2 cellular contexts compared by ENCODE assay signal in the genomic region with DNA sequence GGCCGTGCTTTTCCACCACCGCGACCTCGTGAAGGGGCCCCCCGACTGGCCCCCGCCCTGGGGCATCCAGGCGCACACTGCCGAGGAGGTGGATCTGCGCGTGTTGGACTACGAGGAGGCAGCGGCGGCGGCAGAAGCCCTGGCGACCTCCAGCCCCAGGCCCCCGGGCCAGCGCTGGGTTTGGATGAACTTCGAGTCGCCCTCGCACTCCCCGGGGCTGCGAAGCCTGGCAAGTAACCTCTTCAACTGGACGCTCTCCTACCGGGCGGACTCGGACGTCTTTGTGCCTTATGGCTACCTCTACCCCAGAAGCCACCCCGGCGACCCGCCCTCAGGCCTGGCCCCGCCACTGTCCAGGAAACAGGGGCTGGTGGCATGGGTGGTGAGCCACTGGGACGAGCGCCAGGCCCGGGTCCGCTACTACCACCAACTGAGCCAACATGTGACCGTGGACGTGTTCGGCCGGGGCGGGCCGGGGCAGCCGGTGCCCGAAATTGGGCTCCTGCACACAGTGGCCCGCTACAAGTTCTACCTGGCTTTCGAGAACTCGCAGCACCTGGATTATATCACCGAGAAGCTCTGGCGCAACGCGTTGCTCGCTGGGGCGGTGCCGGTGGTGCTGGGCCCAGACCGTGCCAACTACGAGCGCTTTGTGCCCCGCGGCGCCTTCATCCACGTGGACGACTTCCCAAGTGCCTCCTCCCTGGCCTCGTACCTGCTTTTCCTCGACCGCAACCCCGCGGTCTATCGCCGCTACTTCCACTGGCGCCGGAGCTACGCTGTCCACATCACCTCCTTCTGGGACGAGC.
TF ChIP-seq lines count a peak whose summit lies in the region.

No MANE protein-coding gene starts in this region.

TF ChIP-seq in IMR-90, 13 proteins besides CTCF, POLR2A, EP300 and RAD21:
- no peak for TF ChIP-seq NFE2L2 (IDR thresholded peaks at IDR 0.05; ENCODE audit: low read depth, low read length)
- TF ChIP-seq CEBPB (IDR thresholded peaks at IDR 0.05; ENCODE audit: low read depth, low read length) = no peak
- no peak for TF ChIP-seq MXI1 (IDR thresholded peaks at IDR 0.05; ENCODE audit: borderline replicate concordance, low read depth, low read length)
- TF ChIP-seq USF2 (IDR thresholded peaks at IDR 0.05; ENCODE audit: low read depth, low read length) = no peak
- TF ChIP-seq BHLHE40 (IDR thresholded peaks at IDR 0.05; ENCODE audit: low read depth, low read length) = no peak
- no peak for TF ChIP-seq MAFK (IDR thresholded peaks at IDR 0.05; ENCODE audit: low read depth, low read length)
- no peak for TF ChIP-seq CHD1 (IDR thresholded peaks at IDR 0.05; ENCODE audit: low read depth, low read length)
- TF ChIP-seq RCOR1 (IDR thresholded peaks at IDR 0.05; ENCODE audit: insufficient replicate concordance, low read length) = no peak
- TF ChIP-seq, protein P1, sequence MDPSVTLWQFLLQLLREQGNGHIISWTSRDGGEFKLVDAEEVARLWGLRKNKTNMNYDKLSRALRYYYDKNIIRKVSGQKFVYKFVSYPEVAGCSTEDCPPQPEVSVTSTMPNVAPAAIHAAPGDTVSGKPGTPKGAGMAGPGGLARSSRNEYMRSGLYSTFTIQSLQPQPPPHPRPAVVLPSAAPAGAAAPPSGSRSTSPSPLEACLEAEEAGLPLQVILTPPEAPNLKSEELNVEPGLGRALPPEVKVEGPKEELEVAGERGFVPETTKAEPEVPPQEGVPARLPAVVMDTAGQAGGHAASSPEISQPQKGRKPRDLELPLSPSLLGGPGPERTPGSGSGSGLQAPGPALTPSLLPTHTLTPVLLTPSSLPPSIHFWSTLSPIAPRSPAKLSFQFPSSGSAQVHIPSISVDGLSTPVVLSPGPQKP (IDR thresholded peaks at IDR 0.05; ENCODE audit: borderline replicate concordance, low read depth, low read length) = no peak
- no peak for TF ChIP-seq SMC3 (IDR thresholded peaks at IDR 0.05; ENCODE audit: low read depth, low read length)
- TF ChIP-seq MAZ (IDR thresholded peaks at IDR 0.05; ENCODE audit: borderline replicate concordance, low read depth, low read length) = no peak
- no peak for TF ChIP-seq RFX5 (IDR thresholded peaks at IDR 0.05; ENCODE audit: low read depth, low read length)

TF ChIP-seq in liver, 16 proteins besides CTCF, POLR2A, EP300 and RAD21:
- TF ChIP-seq, protein P2, sequence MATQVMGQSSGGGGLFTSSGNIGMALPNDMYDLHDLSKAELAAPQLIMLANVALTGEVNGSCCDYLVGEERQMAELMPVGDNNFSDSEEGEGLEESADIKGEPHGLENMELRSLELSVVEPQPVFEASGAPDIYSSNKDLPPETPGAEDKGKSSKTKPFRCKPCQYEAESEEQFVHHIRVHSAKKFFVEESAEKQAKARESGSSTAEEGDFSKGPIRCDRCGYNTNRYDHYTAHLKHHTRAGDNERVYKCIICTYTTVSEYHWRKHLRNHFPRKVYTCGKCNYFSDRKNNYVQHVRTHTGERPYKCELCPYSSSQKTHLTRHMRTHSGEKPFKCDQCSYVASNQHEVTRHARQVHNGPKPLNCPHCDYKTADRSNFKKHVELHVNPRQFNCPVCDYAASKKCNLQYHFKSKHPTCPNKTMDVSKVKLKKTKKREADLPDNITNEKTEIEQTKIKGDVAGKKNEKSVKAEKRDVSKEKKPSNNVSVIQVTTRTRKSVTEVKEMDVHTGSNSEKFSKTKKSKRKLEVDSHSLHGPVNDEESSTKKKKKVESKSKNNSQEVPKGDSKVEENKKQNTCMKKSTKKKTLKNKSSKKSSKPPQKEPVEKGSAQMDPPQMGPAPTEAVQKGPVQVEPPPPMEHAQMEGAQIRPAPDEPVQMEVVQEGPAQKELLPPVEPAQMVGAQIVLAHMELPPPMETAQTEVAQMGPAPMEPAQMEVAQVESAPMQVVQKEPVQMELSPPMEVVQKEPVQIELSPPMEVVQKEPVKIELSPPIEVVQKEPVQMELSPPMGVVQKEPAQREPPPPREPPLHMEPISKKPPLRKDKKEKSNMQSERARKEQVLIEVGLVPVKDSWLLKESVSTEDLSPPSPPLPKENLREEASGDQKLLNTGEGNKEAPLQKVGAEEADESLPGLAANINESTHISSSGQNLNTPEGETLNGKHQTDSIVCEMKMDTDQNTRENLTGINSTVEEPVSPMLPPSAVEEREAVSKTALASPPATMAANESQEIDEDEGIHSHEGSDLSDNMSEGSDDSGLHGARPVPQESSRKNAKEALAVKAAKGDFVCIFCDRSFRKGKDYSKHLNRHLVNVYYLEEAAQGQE (IDR thresholded peaks at IDR 0.05) = no peak
- TF ChIP-seq HNF4G (IDR thresholded peaks at IDR 0.05) (no peak), EGR1 (IDR thresholded peaks at IDR 0.05; ENCODE audit: low read depth in 2 of 2) (no peak), FOXA1 (IDR thresholded peaks at IDR 0.05) (no peak)
